In the genomic region with DNA sequence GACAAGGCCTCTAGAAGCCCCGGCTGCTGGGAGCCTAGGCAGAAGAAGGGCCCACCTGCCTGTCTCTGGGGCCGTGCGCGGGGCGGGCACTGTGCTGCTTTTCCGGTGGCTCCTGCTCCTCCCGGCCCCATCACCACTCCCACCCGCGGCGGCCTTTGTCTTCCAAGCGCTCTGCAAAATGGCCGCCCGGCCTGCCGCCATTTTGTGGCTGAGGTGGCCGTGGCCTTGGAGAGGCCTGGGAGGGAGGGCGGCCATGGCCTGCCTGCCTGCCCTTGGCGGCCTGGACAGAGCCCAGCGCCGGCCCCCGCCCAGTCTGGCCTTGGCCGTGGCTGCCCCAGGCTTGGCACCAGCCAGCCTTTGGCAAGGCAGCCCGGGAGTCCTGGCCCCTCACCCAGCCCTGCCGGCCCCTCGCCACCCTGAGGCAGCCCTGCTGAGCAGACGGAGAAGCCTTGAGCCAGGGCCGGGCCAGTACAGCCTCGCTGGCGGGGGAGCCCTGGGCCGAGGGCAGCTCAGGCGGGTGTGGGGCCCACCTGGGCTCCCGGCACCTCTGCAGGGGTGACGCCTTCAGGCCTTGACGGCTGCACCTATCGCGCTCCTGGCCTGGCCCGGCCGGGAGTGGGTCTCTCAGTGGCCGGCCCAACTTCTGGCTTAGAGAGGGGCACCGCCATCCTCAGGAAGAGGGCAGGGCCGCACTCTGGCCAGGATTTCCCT, we compare ENCODE assay signal across 8 cellular contexts. TPM values are rescaled to one million over a fixed set of nuclear protein-coding genes. Genes with fewer than 3 reads are reported as not detected.
DNase-seq lines count a peak whose midpoint lies in the region; ATAC-seq and TF ChIP-seq lines count a peak whose summit lies in the region.
"Had no signal": no experiment of that assay in that cellular context is flagged by ENCODE, and none has a peak within 500 bp of the region (broad histone marks: within the 10 kb centered on the region; RNA-seq: fewer than 3 reads in every experiment).

No MANE protein-coding gene starts in this region.

- peak overlapping the region; percentile 63 for H2AK5ac ChIP-seq in neuronal stem cell (ENCODE audit: low read depth, low read length)

- WGBS in neuronal stem cell (ENCODE audit: extremely low coverage in 2 of 2, insufficient read length in 2 of 2, insufficient replicate concordance in 1 of 2), 2 donors: no CpG with 5 or more reads among the region's 40 CpGs

- no peak overlapping the region for H2BK120ac ChIP-seq in neuronal stem cell (ENCODE audit: low read depth, low read length)

- H3K4me1 ChIP-seq in neuronal stem cell (ENCODE audit: control insufficient read depth in 2 of 2, insufficient read depth in 1 of 2, low read depth in 1 of 2, low read length in 2 of 2) (peaks cover 0 to 3% of the 10 kb centered on the region in 2 donors), upper lobe of right lung (peaks cover 72% of the 10 kb centered on the region)

- no peak overlapping the region for H3K4me3 Mint-ChIP-seq in T-helper 17 cell

- peaks cover 2% of the 10 kb centered on the region for H3K79me1 ChIP-seq in neuronal stem cell (ENCODE audit: low read depth, low read length)

- H3K18ac ChIP-seq in neuronal stem cell (ENCODE audit: low read length): peak overlapping the region; percentile 38

- no peak for ATAC-seq in T-helper 17 cell
- peak; percentile 0 for ATAC-seq in upper lobe of right lung
- ATAC-seq in HG02763 (IDR thresholded peaks at IDR 0.05; ENCODE audit: unreplicated experiment): no peak
- ATAC-seq in GM21526 (IDR thresholded peaks at IDR 0.05; ENCODE audit: low FRiP score, unreplicated experiment): no peak

- H3K4me3 ChIP-seq in neuronal stem cell (ENCODE audit: low read length in 2 of 2) (no peak overlapping the region), upper lobe of right lung (no peak overlapping the region)

- TF ChIP-seq CTCF in upper lobe of right lung (IDR thresholded peaks at IDR 0.05): no peak

- DNase-seq in T-helper 17 cell: no peak
- peak; percentile 61 for DNase-seq in fibroblast of gingiva (ENCODE audit: low read depth)
- no peak for DNase-seq in neuronal stem cell (ENCODE audit: low spot score)
- DNase-seq in upper lobe of right lung: no peak
- DNase-seq in T-helper 2 cell: no peak
- DNase-seq: NCI-H2081 treated with DMSO at 0.1 percent for 48 hours had no signal

- intact Hi-C loops in upper lobe of right lung (cut with DNase I): no loop called here

- H3K14ac ChIP-seq in neuronal stem cell (ENCODE audit: low read length): no peak overlapping the region

- no peak overlapping the region for H3K4ac ChIP-seq in neuronal stem cell (ENCODE audit: low read length)

- H3K4me1 Mint-ChIP-seq in T-helper 17 cell: peaks cover 2% of the 10 kb centered on the region

- peak overlapping the region; percentile 54 for H3K27ac Mint-ChIP-seq in T-helper 17 cell

- peak overlapping the region; percentile 55 for H2BK15ac ChIP-seq in neuronal stem cell (ENCODE audit: low read length)

- no peak overlapping the region for H4K91ac ChIP-seq in neuronal stem cell (ENCODE audit: low read depth, low read length, poor library complexity)

- no peaks in the 10 kb centered on the region for H3K36me3 Mint-ChIP-seq in T-helper 17 cell (ENCODE audit: low read depth)

- H2BK12ac ChIP-seq in neuronal stem cell (ENCODE audit: low read length): no peak overlapping the region

- no peak overlapping the region for H2BK5ac ChIP-seq in neuronal stem cell (ENCODE audit: low read length)

- H3K36me3 ChIP-seq in neuronal stem cell (replicated peaks in 1 of 2; ENCODE audit: control insufficient read depth in 2 of 2, insufficient read depth in 2 of 2, low read length in 2 of 2): no peaks in the 10 kb centered on the region
- peaks cover 69% of the 10 kb centered on the region for H3K36me3 ChIP-seq in upper lobe of right lung

- no peaks in the 10 kb centered on the region for H3K27me3 Mint-ChIP-seq in T-helper 17 cell

- H3K4me2 ChIP-seq in neuronal stem cell (ENCODE audit: insufficient read depth, low read length, poor library complexity, severe bottlenecking): no peak overlapping the region

- H3K9me3 ChIP-seq in T-helper 17 cell (ENCODE audit: control insufficient read depth, low read length, poor library complexity, severe bottlenecking): no peaks in the 10 kb centered on the region
- H3K9me3 ChIP-seq in neuronal stem cell (replicated peaks in 1 of 2; ENCODE audit: control insufficient read depth in 2 of 2, insufficient read depth in 1 of 2, low read depth in 1 of 2, low read length in 2 of 2): no peaks in the 10 kb centered on the region
- H3K9me3 ChIP-seq in upper lobe of right lung: no peaks in the 10 kb centered on the region

- H3K23ac ChIP-seq in neuronal stem cell (ENCODE audit: low read depth, low read length, poor library complexity): peak overlapping the region; percentile 31

- H3K9ac ChIP-seq in neuronal stem cell (ENCODE audit: low read depth, low read length, poor library complexity): no peak overlapping the region

- H4K8ac ChIP-seq in neuronal stem cell (ENCODE audit: low read depth, low read length): no peak overlapping the region

- H2AFZ ChIP-seq in neuronal stem cell (ENCODE audit: low read length): peak overlapping the region; percentile 38

- H3K27ac ChIP-seq in neuronal stem cell (replicated peaks; ENCODE audit: low read length): no peak overlapping the region
- peak overlapping the region; percentile 80 for H3K27ac ChIP-seq in upper lobe of right lung

- H3K27me3 ChIP-seq in neuronal stem cell (ENCODE audit: control insufficient read depth in 3 of 3, insufficient read depth in 3 of 3, low read depth in 1 of 3, low read length in 3 of 3) (peaks cover 0 to 92% (median 3%) of the 10 kb centered on the region in 3 experiments), upper lobe of right lung (no peaks in the 10 kb centered on the region)

RNA-seq across cellular contexts. Expression of a gene that starts 46.0 kb away (rescaled TPM):
- 10 to 100 TPM; 11.7 to 12.3 TPM for total RNA-seq in T-helper 17 cell
- 4.4 TPM for polyA plus RNA-seq in neuronal stem cell (2013, experiment 1 of 2)
- polyA plus RNA-seq in neuronal stem cell (2013, experiment 2 of 2): 4.3 TPM
- total RNA-seq in upper lobe of right lung: 18.4 TPM
